ENCODE assay signal across 9 cellular contexts in the genomic region with DNA sequence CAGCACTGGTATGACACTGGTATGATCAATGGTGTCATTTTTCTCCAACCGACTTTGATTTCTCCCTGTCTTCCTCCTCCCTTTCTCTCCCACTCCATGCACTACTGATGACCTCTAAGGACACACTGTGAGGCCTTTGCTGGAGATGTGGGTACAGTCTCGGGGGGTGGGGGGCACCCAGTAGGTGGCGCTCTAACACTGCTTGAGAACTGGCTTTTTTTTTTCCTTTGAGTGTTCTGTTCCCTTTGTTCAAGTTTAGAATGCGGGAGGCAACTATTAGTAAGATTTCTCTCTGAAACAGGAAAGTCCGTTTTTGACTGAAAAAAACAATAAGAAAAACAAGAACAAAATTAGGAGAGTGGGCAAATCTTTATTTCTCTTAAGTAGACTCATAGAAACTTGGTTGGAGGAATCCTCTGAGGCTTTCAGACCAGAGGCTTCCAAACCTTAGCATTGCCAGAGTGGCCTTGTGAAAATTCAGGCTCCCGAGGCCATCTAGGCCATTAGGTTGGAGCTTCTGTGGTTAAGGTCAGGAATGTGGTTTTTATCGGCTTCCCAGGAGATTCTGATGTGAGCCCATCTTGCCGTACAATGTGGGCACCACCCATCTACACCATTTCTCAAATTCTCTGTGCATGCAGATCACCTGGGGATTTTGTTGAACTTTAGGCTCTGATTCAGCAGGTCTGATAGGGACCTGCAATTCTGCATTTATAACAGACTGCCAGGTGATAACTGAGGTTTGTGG. TPM values are rescaled to one million over a fixed set of nuclear protein-coding genes. Genes with fewer than 3 reads are reported as not detected.
DNase-seq lines count a peak whose midpoint lies in the region; ATAC-seq, FAIRE-seq and TF ChIP-seq lines count a peak whose summit lies in the region.
"Had no signal": no experiment of that assay in that cellular context is flagged by ENCODE, and none has a peak within 500 bp of the region (broad histone marks: within the 10 kb centered on the region; RNA-seq: fewer than 3 reads in every experiment).

No MANE protein-coding gene starts in this region.

- TF ChIP-seq CTCF in PC-9 (conservative IDR thresholded peaks at IDR 0.05) (peak; percentile 93), GM12878 (IDR thresholded peaks at IDR 0.05 in 2 of 3, conservative IDR thresholded peaks at IDR 0.05 in 1 of 3; ENCODE audit: control insufficient read depth in 2 of 3, extremely low read depth in 1 of 3, insufficient read depth in 1 of 3, low read depth in 3 of 3, low read length in 3 of 3) (peak; percentile 62 to 84 (median 79)), liver (IDR thresholded peaks at IDR 0.05; ENCODE audit: low read depth, low read length, missing input control) (peak; percentile 54)

- no peak overlapping the region for H2AFZ ChIP-seq in PC-9
- H2AFZ ChIP-seq in GM12878 (ENCODE audit: control insufficient read depth, low read depth, low read length): no peak overlapping the region

- H3K4me1 Mint-ChIP-seq in activated CD4-positive, alpha-beta T cell treated with anti-CD3 and anti-CD28 coated beads for 36 hours: peaks cover 14% of the 10 kb centered on the region

- H3K9ac ChIP-seq in GM12878 (ENCODE audit: control insufficient read depth, insufficient read depth, low read length) (no peak overlapping the region), liver (ENCODE audit: low read depth in 1 of 2, low read length in 2 of 2) (no peak overlapping the region)

- H3K9me3 ChIP-seq in PC-9 (ENCODE audit: insufficient read depth, low read depth) (no peaks in the 10 kb centered on the region), GM12878 (replicated peaks; ENCODE audit: control insufficient read depth, insufficient read depth, low read length) (no peaks in the 10 kb centered on the region), liver (ENCODE audit: control insufficient read depth in 4 of 4, low read length in 3 of 4) (no peaks in the 10 kb centered on the region)

- intact Hi-C loops in activated CD4-positive, alpha-beta T cell treated with anti-CD3 and anti-CD28 coated beads for 36 hours (cut with DNase I, micrococcal nuclease): loop anchor here (1.0 to 5.0 kb wide), 3 partner anchors 245 to 334 kb away; no protein-coding TSS in a partner anchor
- intact Hi-C loops in PC-9 (cut with micrococcal nuclease; ENCODE audit: unreplicated experiment) (loop anchor here (1.0 to 5.0 kb wide), 3 partner anchors 250 to 430 kb away; no protein-coding TSS in a partner anchor), GM12878 (cut with micrococcal nuclease; ENCODE audit: unreplicated experiment) (loop anchor here (1.0 to 5.0 kb wide), 2 partner anchors 36 to 255 kb away; no protein-coding TSS in a partner anchor)

- RAD21 ChIA-PET in GM12878 (lab: Charles Lee; ENCODE audit: unreplicated experiment): interaction anchor here (0.9 to 1.8 kb wide), 5 partner anchors 12 to 344 kb away, joined by 3 to 7 read pairs (median 5); no protein-coding TSS in a partner anchor

- no peaks in the 10 kb centered on the region for H3K9me3 Mint-ChIP-seq in activated CD4-positive, alpha-beta T cell treated with anti-CD3 and anti-CD28 coated beads for 36 hours (ENCODE audit: low read depth)
- H3K9me3 Mint-ChIP-seq: central memory CD8-positive, alpha-beta T cell had no signal

- no peaks in the 10 kb centered on the region for H3K9me2 ChIP-seq in PC-9 (ENCODE audit: insufficient read depth)

- no peak for TF ChIP-seq POLR2A in GM12878 (IDR thresholded peaks at IDR 0.05; ENCODE audit: low read depth, low read length)

- 58% methylated on average over 8 of the region's 8 CpGs for WGBS in GM12878 (ENCODE audit: insufficient coverage, insufficient replicate concordance, low lambda C conversion rate, missing lambda C conversion rate)
- 75% methylated on average over 8 of the region's 8 CpGs for WGBS in liver

- no peak overlapping the region for H3K4me3 ChIP-seq in PC-9
- no peak overlapping the region for H3K4me3 ChIP-seq in GM12878
- no peak overlapping the region for H3K4me3 ChIP-seq in liver (ENCODE audit: low read depth in 1 of 3, low read length in 3 of 3)

- no peaks in the 10 kb centered on the region for H3F3A ChIP-seq in PC-9 (ENCODE audit: insufficient read depth, low read depth)

- no TSS peak for BruUV-seq in PC-9 (replicated peaks; lab: Mats Ljungman, UMichigan)
- no TSS peak for BruUV-seq in GM12878 (replicated peaks; lab: Mats Ljungman, UMichigan)

- TF ChIP-seq EP300 in GM12878 (IDR thresholded peaks at IDR 0.05; ENCODE audit: borderline replicate concordance in 1 of 2, control insufficient read depth in 1 of 2, low read depth in 2 of 2, low read length in 2 of 2): no peak

- peak; percentile 70 for DNase-seq in activated CD4-positive, alpha-beta T cell treated with anti-CD3 and anti-CD28 coated beads for 36 hours
- no peak for DNase-seq in activated CD4-positive, alpha-beta T cell treated with anti-CD3 and anti-CD28 coated beads for 1 hour
- DNase-seq in PC-9 (peak in 1 of 2 experiments; percentile 35), GM12878 (ENCODE audit: low read depth, low spot score) (no peak)

- H3K27ac Mint-ChIP-seq in activated CD4-positive, alpha-beta T cell treated with anti-CD3 and anti-CD28 coated beads for 36 hours: no peak overlapping the region

- H3K36me3 ChIP-seq in PC-9 (ENCODE audit: low read depth): no peaks in the 10 kb centered on the region
- no peaks in the 10 kb centered on the region for H3K36me3 ChIP-seq in GM12878 (ENCODE audit: control insufficient read depth in 2 of 2, insufficient read depth in 2 of 2, low read length in 1 of 2)
- H3K36me3 ChIP-seq in liver (ENCODE audit: control insufficient read depth in 4 of 4, insufficient read depth in 3 of 4, low read depth in 1 of 4, low read length in 3 of 4): no peaks in the 10 kb centered on the region

- H3K27me3 ChIP-seq in PC-9 (ENCODE audit: insufficient read depth, low read depth): no peaks in the 10 kb centered on the region
- H3K27me3 ChIP-seq in GM12878 (replicated peaks in 1 of 2; ENCODE audit: control insufficient read depth in 2 of 2, insufficient read depth in 2 of 2, low read length in 1 of 2): no peaks in the 10 kb centered on the region
- H3K27me3 ChIP-seq in liver (ENCODE audit: control insufficient read depth in 4 of 4, insufficient read depth in 4 of 4, low read length in 3 of 4): no peaks in the 10 kb centered on the region

- ATAC-seq in activated CD4-positive, alpha-beta T cell treated with anti-CD3 and anti-CD28 coated beads for 36 hours: peak; percentile 47
- ATAC-seq in HG02678 (IDR thresholded peaks at IDR 0.05; ENCODE audit: unreplicated experiment) (peak; percentile 65), GM12878 (peak; percentile 91), GM21825 (IDR thresholded peaks at IDR 0.05; ENCODE audit: unreplicated experiment) (no peak), GM18873 (IDR thresholded peaks at IDR 0.05; ENCODE audit: low FRiP score, unreplicated experiment) (no peak)

- no peak overlapping the region for H3K4me2 ChIP-seq in PC-9
- no peak overlapping the region for H3K4me2 ChIP-seq in GM12878 (ENCODE audit: control insufficient read depth, insufficient read depth)

- H3K79me2 ChIP-seq in PC-9 (ENCODE audit: low read depth) (peaks cover 13% of the 10 kb centered on the region), GM12878 (ENCODE audit: control insufficient read depth, insufficient read depth, low read length) (peaks cover 3% of the 10 kb centered on the region)

- H4K20me1 ChIP-seq in PC-9 (ENCODE audit: insufficient read depth) (0 out of 2 replicates have a peak, but pooled peaks cover 3% of the 10 kb centered on the region), GM12878 (ENCODE audit: control insufficient read depth, insufficient read depth) (peaks cover 3% of the 10 kb centered on the region; the same call in 1 of the 2 replicates)

- TF ChIP-seq RAD21 in GM12878 (IDR thresholded peaks at IDR 0.05; ENCODE audit: insufficient read depth, low read depth, low read length) (peak; percentile 75), liver (IDR thresholded peaks at IDR 0.05) (peak; percentile 71 to 79)

- POLR2A ChIA-PET in activated CD4-positive, alpha-beta T cell treated with anti-CD3 and anti-CD28 coated beads for 36 hours (lab: Charles Lee): no interaction called here
- POLR2A ChIA-PET in PC-9 (lab: Charles Lee; ENCODE audit: unreplicated experiment) (no interaction called here), GM12878 (lab: Charles Lee) (no interaction called here)

- H3K27ac ChIP-seq in PC-9 (no peak overlapping the region), GM12878 (ENCODE audit: control insufficient read depth, insufficient read depth) (no peak overlapping the region), liver (ENCODE audit: low read depth in 1 of 2, low read length in 2 of 2) (no peak overlapping the region)

- H3K36me3 Mint-ChIP-seq in activated CD4-positive, alpha-beta T cell treated with anti-CD3 and anti-CD28 coated beads for 36 hours (ENCODE audit: low read depth): peaks cover 14% of the 10 kb centered on the region

- FAIRE-seq in GM12878 (lab: Jason Lieb, UNC): no peak

- H3K4me1 ChIP-seq in PC-9 (replicated peaks; ENCODE audit: insufficient read depth): no peaks in the 10 kb centered on the region
- no peaks in the 10 kb centered on the region for H3K4me1 ChIP-seq in GM12878 (ENCODE audit: control insufficient read depth, insufficient read depth, low read length)
- no peaks in the 10 kb centered on the region for H3K4me1 ChIP-seq in liver (ENCODE audit: control insufficient read depth in 4 of 4, insufficient read depth in 4 of 4, low read length in 3 of 4)

- no peak overlapping the region for H3K4me3 Mint-ChIP-seq in activated CD4-positive, alpha-beta T cell treated with anti-CD3 and anti-CD28 coated beads for 36 hours
- H3K4me3 Mint-ChIP-seq: central memory CD8-positive, alpha-beta T cell had no signal

- CTCF ChIA-PET in activated CD4-positive, alpha-beta T cell treated with anti-CD3 and anti-CD28 coated beads for 36 hours (lab: Charles Lee): interaction anchor here (0.8 to 2.3 kb wide), 8 partner anchors 12 to 413 kb away, joined by 3 to 7 read pairs (median 3); no protein-coding TSS in a partner anchor
- CTCF ChIA-PET in PC-9 (lab: Charles Lee) (interaction anchor here (0.6 to 0.8 kb wide), 2 partner anchors 113 to 282 kb away, joined by 3 to 7 read pairs; no protein-coding TSS in a partner anchor), GM12878 (lab: Yijun Ruan, JAX) (interaction anchor here (0.7 to 7.5 kb wide), 15 partner anchors 12 to 344 kb away, joined by 3 to 90 read pairs (median 3); a partner anchor contains a TSS)

- in situ Hi-C loops in GM12878 (cut with MboI): loop anchor here (5.0 to 10.0 kb wide), 2 partner anchors 243 to 330 kb away; no protein-coding TSS in a partner anchor

- H3K27me3 Mint-ChIP-seq in activated CD4-positive, alpha-beta T cell treated with anti-CD3 and anti-CD28 coated beads for 36 hours: no peaks in the 10 kb centered on the region
- H3K27me3 Mint-ChIP-seq: central memory CD8-positive, alpha-beta T cell had no signal

- SMC1A ChIA-PET in GM12878 (lab: Charles Lee; ENCODE audit: uncharacterized antibody, unreplicated experiment): interaction anchor here (0.5 to 1.7 kb wide), 7 partner anchors 11 to 640 kb away, joined by 3 to 6 read pairs (median 4); no protein-coding TSS in a partner anchor

RNA-seq across cellular contexts. Expression of a gene that starts 43.2 kb away (rescaled TPM):
- total RNA-seq in activated CD4-positive, alpha-beta T cell treated with anti-CD3 and anti-CD28 coated beads for 36 hours: 10 to 100 TPM in 1 of 2 experiments, 1 to 10 TPM in 1; 9.8 to 10.7 TPM
- total RNA-seq in PC-9 (2021) (10.5 and 12.6 TPM in 2 replicates), GM12878 (2014; rRNA removed) (18.7 and 19.1 TPM in 2 replicates), GM12878 (2014; rRNA removed; fragmentation: Illumina TruSeq; extraction: Trizol) (15.3 and 17.1 TPM in 2 replicates), GM12878 (2021) (16.2 and 17.2 TPM in 2 replicates), liver (10 to 100 TPM in 1 of 2 donors, 1 to 10 TPM in 1; 9.9 to 14.1 TPM)
- 19.3 and 20.6 TPM in 2 replicates for total RNA-seq in GM12878 (2013; cell fraction: nucleolus; rRNA removed)
- 6.6 TPM for polyA plus RNA-seq in GM12878 (2011; ENCODE audit: low read depth)
- polyA plus RNA-seq in GM12878 (2011; rRNA removed) (13.3 and 13.6 TPM in 2 replicates), GM12878 (2014; fragmentation: Illumina TruSeq; extraction: Trizol) (14.9 and 16.2 TPM in 2 replicates), GM12878 (2014; fragmentation: Nextera tagmentation; extraction: Ambion mirVana) (1 to 10 TPM; 3.3 to 3.5 TPM), GM12878 (2014; rRNA removed) (9.4 and 12.0 TPM in 2 replicates), GM12878 (2016; fragmentation: Nextera tagmentation; extraction: Ambion mirVana) (10 to 100 TPM; 14.2 to 14.7 TPM), liver (1 to 10 TPM; 6.4 to 6.8 TPM)
- 9.4 and 10.0 TPM in 2 replicates for polyA plus RNA-seq in GM12878 (2011; cell fraction: cytosol; rRNA removed)
- 5.2 and 6.1 TPM in 2 replicates for polyA plus RNA-seq in GM12878 (2011; cell fraction: nucleus; rRNA removed)
- polyA plus RNA-seq in GM12878 (2012): 6.8 and 7.4 TPM in 2 replicates
- polyA minus RNA-seq in GM12878 (2011; rRNA and poly(A)+ RNA removed): 25.8 and 28.5 TPM in 2 replicates
- 9.1 and 12.0 TPM in 2 replicates for polyA minus RNA-seq in GM12878 (2011; cell fraction: cytosol; rRNA and poly(A)+ RNA removed)
- 10.6 and 12.8 TPM in 2 replicates for polyA minus RNA-seq in GM12878 (2011; cell fraction: nucleus; rRNA and poly(A)+ RNA removed)

Comparison
In these comparisons a context has a peak if more than half of its experiments do, and no peak if none do; other contexts are left out.
1. ATAC-seq: peak in activated CD4-positive, alpha-beta T cell treated with anti-CD3 and anti-CD28 coated beads for 36 hours (single experiment), HG02678 (single experiment) and GM12878 (single experiment); none in GM21825 (single experiment) and GM18873 (single experiment).
2. Peak in every context shown above with its lines, with median percentiles within 50 percentile points of each other: CTCF ChIP-seq.